In the genomic region with DNA sequence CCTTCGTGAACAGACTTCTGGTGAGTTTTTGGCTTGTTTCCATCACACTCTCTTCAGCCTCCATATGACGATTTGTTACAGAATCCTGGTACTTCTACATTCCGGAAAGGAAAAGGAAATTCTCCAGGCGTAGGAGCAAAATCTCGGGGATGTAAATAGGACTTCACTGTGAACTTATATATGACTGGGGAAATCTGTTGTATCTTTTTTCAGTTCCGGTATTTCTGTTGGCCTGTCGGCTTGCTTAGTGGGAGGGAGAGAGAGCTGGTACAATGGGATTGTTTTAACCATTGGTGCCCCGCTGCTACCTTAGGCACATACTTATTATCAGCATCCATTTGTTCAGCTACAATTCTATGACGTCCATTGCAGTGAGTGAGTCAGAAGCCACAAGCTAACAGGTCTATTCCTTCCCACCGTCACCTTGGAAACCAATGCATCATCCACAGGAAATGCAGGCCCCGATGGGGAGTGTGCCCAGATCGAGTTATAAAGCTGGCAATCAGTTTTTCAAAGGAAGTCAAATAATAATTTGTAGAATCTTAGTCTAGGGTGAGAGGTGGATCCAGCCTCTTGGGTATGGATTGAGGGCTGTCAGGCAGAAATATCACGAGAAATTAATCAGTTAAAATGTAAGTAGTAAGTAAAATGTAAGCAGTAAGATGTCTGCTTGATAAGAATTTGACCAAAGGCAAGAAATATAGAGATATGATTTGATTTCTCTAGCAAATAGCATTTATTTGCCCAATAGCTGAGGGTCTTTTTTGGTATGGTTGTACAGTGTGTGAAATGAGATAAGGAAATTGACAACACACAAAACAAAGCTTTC, we compare ENCODE assay signal across 8 cellular contexts.
DNase-seq lines count a peak whose midpoint lies in the region; ATAC-seq, FAIRE-seq and TF ChIP-seq lines count a peak whose summit lies in the region.

No MANE protein-coding gene starts in this region.

- H3K27me3 ChIP-seq in Karpas-422 (ENCODE audit: low read length) = no peaks in the 10 kb centered on the region
- no peaks in the 10 kb centered on the region for H3K27me3 ChIP-seq in stomach
- H3K27me3 ChIP-seq in HAP-1 (ENCODE audit: low read depth) = no peaks in the 10 kb centered on the region; the same call in 1 of the 2 replicates
- H3K27me3 ChIP-seq in H7 (ENCODE audit: control insufficient read depth, insufficient read depth, low read length) = no peaks in the 10 kb centered on the region

- H3K4me1 Mint-ChIP-seq in dendritic cell treated with granulocyte-macrophage colony-stimulating factor and Interleukin-4, amounts not matched to agents 40 ng/mL and 50 ng/mL, for 4 days (ENCODE audit: low read depth) = peaks cover 50% of the 10 kb centered on the region
- H3K4me1 Mint-ChIP-seq in natural killer cell treated with Interleukin-12 subunit alpha and Interleukin-12 subunit beta and Interleukin-15 and Interleukin-18, amount 100 ng/mL, for 72 hours (ENCODE audit: low read depth in 2 of 2) = peaks cover 51 to 62% of the 10 kb centered on the region in 2 donors

- H4K20me1 ChIP-seq in Karpas-422 (ENCODE audit: insufficient read depth, low read depth, low read length) = no peaks in the 10 kb centered on the region

- POLR2A ChIA-PET in A549 (lab: Yijun Ruan, JAX) = interaction anchor here (0.6 to 3.5 kb wide), 11 partner anchors 8 to 156 kb away, joined by 3 to 19 read pairs (median 6); partner anchors contain the start of gene MKLN1

- H3K4me1 ChIP-seq in A549 (peaks cover 69% of the 10 kb centered on the region), Karpas-422 (ENCODE audit: low read length) (peaks cover 17% of the 10 kb centered on the region), stomach (peaks cover 0 to 9% (median 4%) of the 10 kb centered on the region in 4 donors), HAP-1 (no peaks in the 10 kb centered on the region)

- H3K9ac ChIP-seq in Karpas-422 (ENCODE audit: low read length) = no peak overlapping the region; the same call in 1 of the 2 replicates

- H3K27me3 Mint-ChIP-seq in dendritic cell treated with granulocyte-macrophage colony-stimulating factor and Interleukin-4, amounts not matched to agents 40 ng/mL and 50 ng/mL, for 4 days = no peaks in the 10 kb centered on the region
- H3K27me3 Mint-ChIP-seq in natural killer cell treated with Interleukin-12 subunit alpha and Interleukin-12 subunit beta and Interleukin-15 and Interleukin-18, amount 100 ng/mL, for 72 hours = no peaks in the 10 kb centered on the region

- TF ChIP-seq CTCF in A549 (IDR thresholded peaks at IDR 0.05) (no peak), stomach (IDR thresholded peaks at IDR 0.05) (no peak)

- H3K4me3 ChIP-seq in A549 (peak overlapping the region; percentile 27), Karpas-422 (ENCODE audit: low read length) (no peak overlapping the region), stomach (no peak overlapping the region), HAP-1 (no peak overlapping the region), H7 (ENCODE audit: insufficient read depth, low read depth, low read length) (no peak overlapping the region)

- TF ChIP-seq POLR2A in A549 (IDR thresholded peaks at IDR 0.05; ENCODE audit: low read length) = no peak
- TF ChIP-seq POLR2A in stomach (IDR thresholded peaks at IDR 0.05) = no peak

- H3K4me3 Mint-ChIP-seq in dendritic cell treated with granulocyte-macrophage colony-stimulating factor and Interleukin-4, amounts not matched to agents 40 ng/mL and 50 ng/mL, for 4 days = no peak overlapping the region
- peak overlapping the region; percentile 84 for H3K4me3 Mint-ChIP-seq in natural killer cell treated with Interleukin-12 subunit alpha and Interleukin-12 subunit beta and Interleukin-15 and Interleukin-18, amount 100 ng/mL, for 72 hours

- WGBS in A549 (ENCODE audit: missing lambda C conversion rate) = 2% methylated on average over 13 of the region's 13 CpGs
- WGBS in stomach, 5 donors = 29 to 51% (median 46%) methylated on average over 13 of the region's 13 CpGs

- peak; percentile 24 to 42 for TF ChIP-seq RAD21 in A549 (conservative IDR thresholded peaks at IDR 0.05 in 1 of 2, IDR thresholded peaks at IDR 0.05 in 1 of 2)

- peak; percentile 95 to 99 for DNase-seq in A549 (ENCODE audit: low read depth in 1 of 2, low spot score in 1 of 2)
- DNase-seq in Karpas-422 = no peak
- peak; percentile 62 to 74 for DNase-seq in activated CD4-positive, alpha-beta T cell treated with anti-CD3 and anti-CD28 coated beads, Interleukin-2, amount 50 U/mL, for 4 hours
- DNase-seq in natural killer cell treated with Interleukin-12 subunit alpha and Interleukin-12 subunit beta and Interleukin-15 and Interleukin-18, amount 100 ng/mL, for 72 hours (ENCODE audit: low spot score) = peak; percentile 84
- DNase-seq in stomach = peak; percentile 29
- DNase-seq in HAP-1 (ENCODE audit: low spot score in 2 of 2) = no peak
- no peak for DNase-seq in H7

- H3K4me2 ChIP-seq in A549 (peak overlapping the region; percentile 82), Karpas-422 (ENCODE audit: low read depth, low read length, poor library complexity, severe bottlenecking) (peak overlapping the region; percentile 35)

- peak; percentile 96 to 98 for ATAC-seq in A549
- ATAC-seq in natural killer cell treated with Interleukin-12 subunit alpha and Interleukin-12 subunit beta and Interleukin-15 and Interleukin-18, amount 100 ng/mL, for 72 hours = peak; percentile 89 to 90

- peak; percentile 63 for FAIRE-seq in A549 (lab: Jason Lieb, UNC)

- no peaks in the 10 kb centered on the region for H3K9me2 ChIP-seq in Karpas-422 (replicated peaks; ENCODE audit: insufficient read depth, low read length)

- H3K36me3 Mint-ChIP-seq in dendritic cell treated with granulocyte-macrophage colony-stimulating factor and Interleukin-4, amounts not matched to agents 40 ng/mL and 50 ng/mL, for 4 days (ENCODE audit: low read depth) = no peaks in the 10 kb centered on the region
- no peaks in the 10 kb centered on the region for H3K36me3 Mint-ChIP-seq in natural killer cell treated with Interleukin-12 subunit alpha and Interleukin-12 subunit beta and Interleukin-15 and Interleukin-18, amount 100 ng/mL, for 72 hours

- H3K36me3 ChIP-seq in Karpas-422 (ENCODE audit: insufficient read depth, low read length) (no peaks in the 10 kb centered on the region), stomach (no peaks in the 10 kb centered on the region), HAP-1 (replicated peaks) (no peaks in the 10 kb centered on the region), H7 (replicated peaks; ENCODE audit: control insufficient read depth, insufficient read depth, low read length) (no peaks in the 10 kb centered on the region)

- H3K27ac Mint-ChIP-seq in dendritic cell treated with granulocyte-macrophage colony-stimulating factor and Interleukin-4, amounts not matched to agents 40 ng/mL and 50 ng/mL, for 4 days = peak overlapping the region; percentile 33
- peak overlapping the region; percentile 88 to 92 for H3K27ac Mint-ChIP-seq in natural killer cell treated with Interleukin-12 subunit alpha and Interleukin-12 subunit beta and Interleukin-15 and Interleukin-18, amount 100 ng/mL, for 72 hours

- intact Hi-C loops in dendritic cell treated with granulocyte-macrophage colony-stimulating factor and Interleukin-4, amounts not matched to agents 40 ng/mL and 50 ng/mL, for 4 days (cut with micrococcal nuclease) = loop anchor here (10.0 kb wide), 1 partner anchor 89 kb away; the partner anchor contains the start of gene MKLN1
- intact Hi-C loops in stomach (cut with DNase I; ENCODE audit: low total_unique reads) = no loop called here

- H3K9me3 Mint-ChIP-seq in dendritic cell treated with granulocyte-macrophage colony-stimulating factor and Interleukin-4, amounts not matched to agents 40 ng/mL and 50 ng/mL, for 4 days = no peaks in the 10 kb centered on the region
- no peaks in the 10 kb centered on the region for H3K9me3 Mint-ChIP-seq in natural killer cell treated with Interleukin-12 subunit alpha and Interleukin-12 subunit beta and Interleukin-15 and Interleukin-18, amount 100 ng/mL, for 72 hours

- H2AFZ ChIP-seq in Karpas-422 (ENCODE audit: low read length) = peak overlapping the region; percentile 81

- in situ Hi-C loops in HAP-1 (cut with MboI; ENCODE audit: low sequenced_read_pairs) = no loop called here

- TF ChIP-seq EP300 in A549 (IDR thresholded peaks at IDR 0.05) (peak in 1 of 2 experiments; percentile 60; a peak in 1 of 5 replicates), stomach (IDR thresholded peaks at IDR 0.05) (no peak)

- H3K9me3 ChIP-seq in A549 (peaks cover 15% of the 10 kb centered on the region), Karpas-422 (ENCODE audit: low read length) (no peaks in the 10 kb centered on the region), stomach (no peaks in the 10 kb centered on the region), HAP-1 (no peaks in the 10 kb centered on the region)

- CTCF ChIA-PET in A549 (lab: Yijun Ruan, JAX) = interaction anchor here (0.8 to 2.4 kb wide), 4 partner anchors 11 to 195 kb away, joined by 3 to 7 read pairs (median 4); no protein-coding TSS in a partner anchor

- H3K27ac ChIP-seq in A549 (peak overlapping the region; percentile 91 to 96), Karpas-422 (ENCODE audit: low read length) (no peak overlapping the region), stomach (peak overlapping the region in 2 of 5 donors; percentile 32 to 45)

- H3K79me2 ChIP-seq in Karpas-422 (ENCODE audit: low read length) = no peaks in the 10 kb centered on the region

TF ChIP-seq in A549, 52 proteins besides CTCF, POLR2A, EP300 and RAD21 (continues in another document):
- TF ChIP-seq MAZ (IDR thresholded peaks at IDR 0.05; ENCODE audit: borderline replicate concordance, low read depth, low read length) (no peak), ZSCAN20 (CRISPR knock-in tag; IDR thresholded peaks at IDR 0.05) (peak; percentile 10; the same call in 1 of the 2 replicates), NFE2L2 (conservative IDR thresholded peaks at IDR 0.05; ENCODE audit: low read length) (no peak), NR3C1 (IDR thresholded peaks at IDR 0.05) (no peak)
- TF ChIP-seq, protein P1, sequence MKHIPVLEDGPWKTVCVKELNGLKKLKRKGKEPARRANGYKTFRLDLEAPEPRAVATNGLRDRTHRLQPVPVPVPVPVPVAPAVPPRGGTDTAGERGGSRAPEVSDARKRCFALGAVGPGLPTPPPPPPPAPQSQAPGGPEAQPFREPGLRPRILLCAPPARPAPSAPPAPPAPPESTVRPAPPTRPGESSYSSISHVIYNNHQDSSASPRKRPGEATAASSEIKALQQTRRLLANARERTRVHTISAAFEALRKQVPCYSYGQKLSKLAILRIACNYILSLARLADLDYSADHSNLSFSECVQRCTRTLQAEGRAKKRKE (CRISPR knock-in tag; IDR thresholded peaks at IDR 0.05; ENCODE audit: low read depth) = peak; percentile 45; the same call in 1 of the 2 replicates

Comparison
In these comparisons a context has a peak if more than half of its experiments do, and no peak if none do; other contexts are left out.
1. DNase-seq: peak in A549 (2 of 2), activated CD4-positive, alpha-beta T cell treated with anti-CD3 and anti-CD28 coated beads, Interleukin-2, amount 50 U/mL, for 4 hours (2 of 2), natural killer cell treated with Interleukin-12 subunit alpha and Interleukin-12 subunit beta and Interleukin-15 and Interleukin-18, amount 100 ng/mL, for 72 hours (single experiment) and stomach (single experiment); none in Karpas-422 (single experiment), HAP-1 (0 of 2) and H7 (single experiment).